ENCODE assay signal across 1 cellular context in genomic region chr16:11201498-11202259, GRCh38.
TF ChIP-seq lines count a peak whose summit lies in the region.

No MANE protein-coding gene starts in this region.

TF ChIP-seq in IMR-90, 13 proteins besides CTCF, POLR2A, EP300 and RAD21 (continued from another document):
- 0 out of 2 replicates have a peak, but pooled peaks have one; percentile 7 for TF ChIP-seq BHLHE40 (IDR thresholded peaks at IDR 0.05; ENCODE audit: low read depth, low read length)
- TF ChIP-seq FOS (IDR thresholded peaks at IDR 0.05; ENCODE audit: low read depth, low read length): peak; percentile 70
- TF ChIP-seq CEBPB (IDR thresholded peaks at IDR 0.05; ENCODE audit: low read depth, low read length): no peak
- TF ChIP-seq SMC3 (IDR thresholded peaks at IDR 0.05; ENCODE audit: low read depth, low read length): no peak
- no peak for TF ChIP-seq RCOR1 (IDR thresholded peaks at IDR 0.05; ENCODE audit: insufficient replicate concordance, low read length)
- TF ChIP-seq USF2 (IDR thresholded peaks at IDR 0.05; ENCODE audit: low read depth, low read length): no peak
- peak; percentile 74; the same call in 1 of the 2 replicates for TF ChIP-seq NFE2L2 (IDR thresholded peaks at IDR 0.05; ENCODE audit: low read depth, low read length)
- TF ChIP-seq MAZ (IDR thresholded peaks at IDR 0.05; ENCODE audit: borderline replicate concordance, low read depth, low read length): peak; percentile 21; the same call in 1 of the 2 replicates
- no peak for TF ChIP-seq MXI1 (IDR thresholded peaks at IDR 0.05; ENCODE audit: borderline replicate concordance, low read depth, low read length)
